7 cellular contexts compared by ENCODE assay signal in the genomic region with DNA sequence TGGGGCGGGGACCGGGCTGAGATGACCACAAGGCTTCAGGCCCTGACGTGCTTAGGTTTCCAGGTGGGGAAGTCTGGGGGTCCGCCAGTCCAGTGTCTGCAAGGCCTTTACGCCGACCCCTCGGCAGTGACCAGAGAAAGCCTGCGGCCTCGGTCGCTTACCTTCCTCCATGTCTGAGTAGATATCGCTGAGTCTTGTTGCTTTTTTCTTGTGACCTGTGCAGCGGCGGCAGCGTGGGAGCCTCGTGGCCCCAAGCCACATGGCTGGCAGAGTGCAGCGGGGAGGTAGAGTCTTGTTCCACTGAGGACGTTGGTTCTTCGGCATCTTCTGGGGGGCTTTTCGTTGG. TPM values are rescaled to one million over a fixed set of nuclear protein-coding genes. Genes with fewer than 3 reads are reported as not detected.
A peak's percentile ranks its signal among the peaks of the same experiment; 100 is the strongest.
DNase-seq lines count a peak whose midpoint lies in the region; ATAC-seq, FAIRE-seq and TF ChIP-seq lines count a peak whose summit lies in the region.

No MANE protein-coding gene starts in this region.

- H3K18ac ChIP-seq in neuronal stem cell (ENCODE audit: low read length), result peak overlapping the region; percentile 88

- 0 to 1% methylated on average over 9 to 19 of the region's 19 CpGs for WGBS in endodermal cell (ENCODE audit: insufficient coverage in 1 of 2, insufficient read length in 1 of 2), 2 experiments
- no CpG with 5 or more reads among the region's 19 CpGs for WGBS in neuronal stem cell (ENCODE audit: extremely low coverage in 2 of 2, insufficient read length in 2 of 2, insufficient replicate concordance in 1 of 2), 2 donors

- H3K9me3 ChIP-seq in endodermal cell (ENCODE audit: control insufficient read depth, low read length) (no peaks in the 10 kb centered on the region), neuronal stem cell (replicated peaks in 1 of 2; ENCODE audit: control insufficient read depth in 2 of 2, insufficient read depth in 1 of 2, low read depth in 1 of 2, low read length in 2 of 2) (no peaks in the 10 kb centered on the region)

- H3K27ac Mint-ChIP-seq in endodermal cell, result peak overlapping the region; percentile 99

- H3K4me3 ChIP-seq in endodermal cell (ENCODE audit: low read length) (peak overlapping the region; percentile 98), neuronal stem cell (ENCODE audit: low read length in 2 of 2) (peak overlapping the region; percentile 93 to 96)

- no peak overlapping the region for H3K4ac ChIP-seq in neuronal stem cell (ENCODE audit: low read length)

- H3K4me1 ChIP-seq in endodermal cell (ENCODE audit: control insufficient read depth, insufficient read depth, low read length) (peaks cover 3% of the 10 kb centered on the region), neuronal stem cell (ENCODE audit: control insufficient read depth in 2 of 2, insufficient read depth in 1 of 2, low read depth in 1 of 2, low read length in 2 of 2) (peaks cover 9 to 11% of the 10 kb centered on the region in 2 donors)

- no peak for TF ChIP-seq CTCF in VCaP (conservative IDR thresholded peaks at IDR 0.05)
- TF ChIP-seq CTCF in endodermal cell (conservative IDR thresholded peaks at IDR 0.05), result no peak

- H3K79me1 ChIP-seq in neuronal stem cell (ENCODE audit: low read depth, low read length), result peaks cover 9% of the 10 kb centered on the region

- no peak overlapping the region for H2BK15ac ChIP-seq in neuronal stem cell (ENCODE audit: low read length)

- no peaks in the 10 kb centered on the region for H3K9me3 Mint-ChIP-seq in endodermal cell

- peak overlapping the region; percentile 25 for H3K23ac ChIP-seq in neuronal stem cell (ENCODE audit: low read depth, low read length, poor library complexity)

- peak overlapping the region; percentile 94 for H3K27ac ChIP-seq in VCaP
- H3K27ac ChIP-seq in endodermal cell (ENCODE audit: low read depth, low read length), result peak overlapping the region; percentile 77
- peak overlapping the region; percentile 44 for H3K27ac ChIP-seq in neuronal stem cell (replicated peaks; ENCODE audit: low read length)

- no peak overlapping the region for H4K8ac ChIP-seq in neuronal stem cell (ENCODE audit: low read depth, low read length)

- peak overlapping the region; percentile 95 for H3K9ac ChIP-seq in endodermal cell (ENCODE audit: extremely low read depth, low read length, poor library complexity, severe bottlenecking)
- H3K9ac ChIP-seq in neuronal stem cell (ENCODE audit: low read depth, low read length, poor library complexity), result peak overlapping the region; percentile 91

- H3K27me3 ChIP-seq in endodermal cell (ENCODE audit: control insufficient read depth, insufficient read depth, low read length, poor library complexity, severe bottlenecking), result no peaks in the 10 kb centered on the region
- H3K27me3 ChIP-seq in neuronal stem cell (ENCODE audit: control insufficient read depth in 3 of 3, insufficient read depth in 3 of 3, low read depth in 1 of 3, low read length in 3 of 3), result no peaks in the 10 kb centered on the region

- H3K4me3 Mint-ChIP-seq in endodermal cell, result peak overlapping the region; percentile 98

- H2BK5ac ChIP-seq in neuronal stem cell (ENCODE audit: low read length), result peak overlapping the region; percentile 8

- peak overlapping the region; percentile 7 for H4K91ac ChIP-seq in neuronal stem cell (ENCODE audit: low read depth, low read length, poor library complexity)

- peak overlapping the region; percentile 92 for H2AFZ ChIP-seq in neuronal stem cell (ENCODE audit: low read length)

- H3K4me2 ChIP-seq in neuronal stem cell (ENCODE audit: insufficient read depth, low read length, poor library complexity, severe bottlenecking), result peak overlapping the region; percentile 56

- H3K14ac ChIP-seq in neuronal stem cell (ENCODE audit: low read length), result no peak overlapping the region

- H2BK12ac ChIP-seq in neuronal stem cell (ENCODE audit: low read length), result no peak overlapping the region

- FAIRE-seq in urothelium cell line (lab: Jason Lieb, UNC), result no peak

- peaks cover 13% of the 10 kb centered on the region for H3K4me1 Mint-ChIP-seq in endodermal cell

- H2BK120ac ChIP-seq in neuronal stem cell (ENCODE audit: low read depth, low read length), result no peak overlapping the region

- ATAC-seq in GM18873 (IDR thresholded peaks at IDR 0.05; ENCODE audit: low FRiP score, unreplicated experiment), result peak; percentile 2
- peak; percentile 10 for ATAC-seq in HG02981 (IDR thresholded peaks at IDR 0.05; ENCODE audit: unreplicated experiment)
- ATAC-seq in HG02870 (IDR thresholded peaks at IDR 0.05; ENCODE audit: unreplicated experiment), result no peak

- H3K36me3 Mint-ChIP-seq in endodermal cell (ENCODE audit: low read depth), result peaks cover 60% of the 10 kb centered on the region

- no peaks in the 10 kb centered on the region for H3K27me3 Mint-ChIP-seq in endodermal cell (ENCODE audit: insufficient read depth)

- H2AK5ac ChIP-seq in neuronal stem cell (ENCODE audit: low read depth, low read length), result peak overlapping the region; percentile 6

- H3K36me3 ChIP-seq in endodermal cell (ENCODE audit: control insufficient read depth, insufficient read depth, low read length) (peaks cover 55% of the 10 kb centered on the region), neuronal stem cell (replicated peaks in 1 of 2; ENCODE audit: control insufficient read depth in 2 of 2, insufficient read depth in 2 of 2, low read length in 2 of 2) (peaks cover 26 to 68% of the 10 kb centered on the region in 2 donors)

- DNase-seq in endodermal cell (no peak), neuronal stem cell (ENCODE audit: low spot score) (no peak), urothelium cell line (ENCODE audit: low spot score) (peak; percentile 16)

RNA-seq across cellular contexts. Expression of a gene that starts 0.3 kb away (rescaled TPM):
- 10 to 100 TPM; 92.0 to 93.5 TPM for total RNA-seq in endodermal cell
- polyA plus RNA-seq in endodermal cell (2013, experiment 1 of 2), result 79.8 TPM
- 75.4 TPM for polyA plus RNA-seq in endodermal cell (2013, experiment 2 of 2)
- 80.8 TPM for polyA plus RNA-seq in neuronal stem cell (2013, experiment 1 of 2)
- 80.1 TPM for polyA plus RNA-seq in neuronal stem cell (2013, experiment 2 of 2)

RNA-seq across cellular contexts. Expression of a gene that starts 19.7 kb away (rescaled TPM):
- 10 to 100 TPM; 44.5 to 44.7 TPM for total RNA-seq in endodermal cell
- polyA plus RNA-seq in endodermal cell (2013, experiment 1 of 2), result 31.0 TPM
- 26.7 TPM for polyA plus RNA-seq in endodermal cell (2013, experiment 2 of 2)
- polyA plus RNA-seq in neuronal stem cell (2013, experiment 1 of 2), result 19.0 TPM
- polyA plus RNA-seq in neuronal stem cell (2013, experiment 2 of 2), result 19.9 TPM

RNA-seq across cellular contexts. Expression of a gene that starts 32.4 kb away (rescaled TPM):
- 10 to 100 TPM; 72.0 to 82.6 TPM for total RNA-seq in endodermal cell
- polyA plus RNA-seq in endodermal cell (2013, experiment 1 of 2), result 112 TPM
- 104 TPM for polyA plus RNA-seq in endodermal cell (2013, experiment 2 of 2)
- polyA plus RNA-seq in neuronal stem cell (2013, experiment 1 of 2), result 88.5 TPM
- polyA plus RNA-seq in neuronal stem cell (2013, experiment 2 of 2), result 86.1 TPM

Comparison
In these comparisons a context has a peak if more than half of its experiments do, and no peak if none do; other contexts are left out.
1. H3K27ac ChIP-seq: peak in every context shown above with its lines; median percentile 94 in VCaP; 77 in endodermal cell; 44 in neuronal stem cell.